8 cellular contexts compared by ENCODE assay signal in genomic region chr10:63521389-63522128, GRCh38. TPM values are rescaled to one million over a fixed set of nuclear protein-coding genes. Genes with fewer than 3 reads are reported as not detected.
DNase-seq lines count a peak whose midpoint lies in the region; ATAC-seq and TF ChIP-seq lines count a peak whose summit lies in the region.

Gene REEP3 (plus strand): TSS chr10:63521401. CDS start chr10:63521546, 145 bp downstream.

- H3K9me3 ChIP-seq in ectodermal cell (ENCODE audit: control insufficient read depth, low read length) (no peaks in the 10 kb centered on the region), lung (ENCODE audit: control insufficient read depth in 2 of 2, insufficient read depth in 1 of 2, low read length in 1 of 2) (no peaks in the 10 kb centered on the region)

- H3K27me3 Mint-ChIP-seq in activated CD4-positive, alpha-beta memory T cell treated with anti-CD3 and anti-CD28 coated beads for 36 hours: no peaks in the 10 kb centered on the region

- CTCF ChIA-PET in activated CD4-positive, alpha-beta memory T cell treated with anti-CD3 and anti-CD28 coated beads for 36 hours (lab: Charles Lee): interaction anchor here (1.1 to 2.3 kb wide), 5 partner anchors 108 to 355 kb away, joined by 3 to 13 read pairs (median 6); no protein-coding TSS in a partner anchor

- peak; percentile 57 for ATAC-seq in GM18519 (IDR thresholded peaks at IDR 0.05; ENCODE audit: low FRiP score, unreplicated experiment)
- ATAC-seq in HG03039 (IDR thresholded peaks at IDR 0.05; ENCODE audit: unreplicated experiment): peak; percentile 59
- ATAC-seq in lung (ENCODE audit: insufficient read depth, low FRiP score): peak; percentile 83

- H3K27ac Mint-ChIP-seq in activated CD4-positive, alpha-beta memory T cell treated with anti-CD3 and anti-CD28 coated beads for 36 hours: peak within 1 kb of the TSS; percentile 92

- H3K4me1 ChIP-seq in ectodermal cell (ENCODE audit: control insufficient read depth, insufficient read depth, low read length) (peaks cover 7% of the 10 kb centered on the region), lung (ENCODE audit: control insufficient read depth in 2 of 2, insufficient read depth in 2 of 2, low read length in 2 of 2) (peaks cover 6 to 14% of the 10 kb centered on the region in 2 donors)

- H3K36me3 ChIP-seq in ectodermal cell (ENCODE audit: control insufficient read depth, insufficient read depth, low read length): no peaks in the 10 kb centered on the region
- H3K36me3 ChIP-seq in lung (ENCODE audit: control insufficient read depth in 2 of 2, insufficient read depth in 2 of 2, low read length in 2 of 2): no peaks in the 10 kb centered on the region

- TF ChIP-seq CTCF in AG09309 (IDR thresholded peaks at IDR 0.05; ENCODE audit: control insufficient read depth, insufficient read depth, low read depth, low read length, missing control alignments) (no peak), lung (IDR thresholded peaks at IDR 0.05; ENCODE audit: control extremely low read depth, extremely low read depth) (no peak)

- H3K4me3 ChIP-seq in AG09309 (ENCODE audit: control insufficient read depth, low read depth, low read length) (peak within 1 kb of the TSS; percentile 89), ectodermal cell (ENCODE audit: insufficient read depth, low read depth, low read length) (peak within 1 kb of the TSS; percentile 62), lung (peak within 1 kb of the TSS; percentile 96)

- WGBS in ectodermal cell, 2 experiments: 0% methylated on average over 99 of the region's 99 CpGs
- WGBS in lung, 2 donors: 0 to 1% methylated on average over 34 to 99 of the region's 99 CpGs

- H3K36me3 Mint-ChIP-seq in activated CD4-positive, alpha-beta memory T cell treated with anti-CD3 and anti-CD28 coated beads for 36 hours: peaks cover 5% of the 10 kb centered on the region

- DNase-seq in AG09309 (ENCODE audit: low read depth) (peak; percentile 13), NCI-H345 treated with DMSO at 0.1 percent for 48 hours (lab: John Stamatoyannopoulos, UW; ENCODE audit: unreplicated experiment) (peak; percentile 30), lung (ENCODE audit: low spot score) (peak; percentile 66)
- peak; percentile 64 for DNase-seq in activated CD4-positive, alpha-beta memory T cell treated with anti-CD3 and anti-CD28 coated beads for 36 hours
- peak; percentile 10 to 57 (median 38) for DNase-seq in stimulated activated CD4-positive, alpha-beta T cell treated with anti-CD3 and anti-CD28 coated beads, TNF-alpha, amount 100 ng/mL, for 24 hours (ENCODE audit: low read depth in 3 of 3)

- peaks cover 64% of the 10 kb centered on the region for H3K4me1 Mint-ChIP-seq in activated CD4-positive, alpha-beta memory T cell treated with anti-CD3 and anti-CD28 coated beads for 36 hours (ENCODE audit: low read depth)

- intact Hi-C loops in activated CD4-positive, alpha-beta memory T cell treated with anti-CD3 and anti-CD28 coated beads for 36 hours (cut with micrococcal nuclease): loop anchor here (1.0 to 10.0 kb wide), 7 partner anchors 51 to 707 kb away; partner anchors contain the start of gene EGR2

- H3K27me3 ChIP-seq in ectodermal cell (ENCODE audit: control insufficient read depth, insufficient read depth, low read length, poor library complexity, severe bottlenecking) (no peaks in the 10 kb centered on the region), lung (ENCODE audit: control insufficient read depth, insufficient read depth) (no peaks in the 10 kb centered on the region)

- POLR2A ChIA-PET in activated CD4-positive, alpha-beta memory T cell treated with anti-CD3 and anti-CD28 coated beads for 36 hours (lab: Charles Lee): interaction anchor here (0.6 to 2.5 kb wide), 8 partner anchors 12 to 760 kb away, joined by 3 to 17 read pairs (median 4); no protein-coding TSS in a partner anchor

- H3K27ac ChIP-seq in ectodermal cell (ENCODE audit: insufficient read depth, low read depth, low read length, poor library complexity, severe bottlenecking) (peak within 1 kb of the TSS; percentile 95), lung (ENCODE audit: low read depth in 1 of 2, low read length in 1 of 2) (peak within 1 kb of the TSS; percentile 99 to 100)

- H3K9me3 Mint-ChIP-seq in activated CD4-positive, alpha-beta memory T cell treated with anti-CD3 and anti-CD28 coated beads for 36 hours: no peaks in the 10 kb centered on the region

- peak within 1 kb of the TSS; percentile 87 for H3K4me3 Mint-ChIP-seq in activated CD4-positive, alpha-beta memory T cell treated with anti-CD3 and anti-CD28 coated beads for 36 hours

RNA-seq across cellular contexts. Expression of gene REEP3, which starts in this region (rescaled TPM):
- total RNA-seq in activated CD4-positive, alpha-beta memory T cell treated with anti-CD3 and anti-CD28 coated beads for 36 hours: 10 to 100 TPM; 19.5 to 20.7 TPM
- 23.8 TPM for polyA plus RNA-seq in ectodermal cell (2013, experiment 1 of 4)
- polyA plus RNA-seq in ectodermal cell (2013, experiment 2 of 4): 26.3 TPM
- 23.7 TPM for polyA plus RNA-seq in ectodermal cell (2013, experiment 3 of 4)
- 27.0 TPM for polyA plus RNA-seq in ectodermal cell (2013, experiment 4 of 4)
- total RNA-seq in lung: 10 to 100 TPM; 34.7 to 45.9 TPM
- 10 to 100 TPM; 11.5 to 14.2 TPM for polyA plus RNA-seq in lung

Comparison
In these comparisons a context has a peak if more than half of its experiments do, and no peak if none do; other contexts are left out.
1. Peak in every context shown above with its lines: DNase-seq, ATAC-seq, H3K4me3 ChIP-seq and H3K27ac ChIP-seq.
2. DNase-seq: peak in every context shown above with its lines; median percentile 66 in lung; 64 in activated CD4-positive, alpha-beta memory T cell treated with anti-CD3 and anti-CD28 coated beads for 36 hours; 38 in stimulated activated CD4-positive, alpha-beta T cell treated with anti-CD3 and anti-CD28 coated beads, TNF-alpha, amount 100 ng/mL, for 24 hours; 30 in NCI-H345 treated with DMSO at 0.1 percent for 48 hours; 13 in AG09309.